In genomic region chr7:149742075-149742701, GRCh38 we compare ENCODE assay signal across 8 cellular contexts. TPM values are rescaled to one million over a fixed set of nuclear protein-coding genes. Genes with fewer than 3 reads are reported as not detected.
DNase-seq lines count a peak whose midpoint lies in the region; ATAC-seq and TF ChIP-seq lines count a peak whose summit lies in the region.

No MANE protein-coding gene starts in this region.

- peaks cover 44% of the 10 kb centered on the region for H3K27me3 Mint-ChIP-seq in activated T-helper 2 cell treated with anti-CD3 and anti-CD28 coated beads, Interferon-gamma antibody, Interleukin-2, Interleukin-4, amounts not matched to agents 10 μg/mL and 5 μg/mL and 100 μg/mL, durations not matched to agents 14 hours and 24 hours and 36 hours (ENCODE audit: low read depth)
- H3K27me3 Mint-ChIP-seq in neural crest cell (ENCODE audit: low read depth): peaks cover 22% of the 10 kb centered on the region
- peaks cover 42% of the 10 kb centered on the region for H3K27me3 Mint-ChIP-seq in stimulated activated naive CD8-positive, alpha-beta T cell treated with anti-CD3 and anti-CD28 coated beads, Interleukin-15, Interleukin-2, amounts not matched to agents 100 ng/mL and 50 ng/mL, for 24 hours

- peak; percentile 76 for ATAC-seq in GM19463 (IDR thresholded peaks at IDR 0.05; ENCODE audit: unreplicated experiment)
- ATAC-seq in foreskin keratinocyte: peak; percentile 83

- no peak overlapping the region for H3K27ac ChIP-seq in foreskin keratinocyte

- intact Hi-C loops in activated T-helper 2 cell treated with anti-CD3 and anti-CD28 coated beads, Interferon-gamma antibody, Interleukin-2, Interleukin-4, amounts not matched to agents 10 μg/mL and 5 μg/mL and 100 μg/mL, durations not matched to agents 14 hours and 24 hours and 36 hours (cut with micrococcal nuclease): loop anchor here (1.0 kb wide), 2 partner anchors 73 to 80 kb away; no protein-coding TSS in a partner anchor

- peak; percentile 80 for TF ChIP-seq CTCF in foreskin keratinocyte (conservative IDR thresholded peaks at IDR 0.05)
- peak; percentile 96 for TF ChIP-seq CTCF in neural crest cell (conservative IDR thresholded peaks at IDR 0.05)

- peaks cover 20% of the 10 kb centered on the region for H3K27me3 ChIP-seq in foreskin keratinocyte

- no peaks in the 10 kb centered on the region for H3K9me3 Mint-ChIP-seq in activated T-helper 2 cell treated with anti-CD3 and anti-CD28 coated beads, Interferon-gamma antibody, Interleukin-2, Interleukin-4, amounts not matched to agents 10 μg/mL and 5 μg/mL and 100 μg/mL, durations not matched to agents 14 hours and 24 hours and 36 hours
- no peaks in the 10 kb centered on the region for H3K9me3 Mint-ChIP-seq in neural crest cell
- H3K9me3 Mint-ChIP-seq in stimulated activated naive CD8-positive, alpha-beta T cell treated with anti-CD3 and anti-CD28 coated beads, Interleukin-15, Interleukin-2, amounts not matched to agents 100 ng/mL and 50 ng/mL, for 24 hours: no peaks in the 10 kb centered on the region

- TF ChIP-seq RAD21 in Ishikawa (IDR thresholded peaks at IDR 0.05; ENCODE audit: low read depth): peak; percentile 85

- no peak for TF ChIP-seq EP300 in Ishikawa (IDR thresholded peaks at IDR 0.05; ENCODE audit: borderline replicate concordance)

- H3K4me1 Mint-ChIP-seq in activated T-helper 2 cell treated with anti-CD3 and anti-CD28 coated beads, Interferon-gamma antibody, Interleukin-2, Interleukin-4, amounts not matched to agents 10 μg/mL and 5 μg/mL and 100 μg/mL, durations not matched to agents 14 hours and 24 hours and 36 hours (ENCODE audit: low read depth): peaks cover 11% of the 10 kb centered on the region
- peaks cover 8% of the 10 kb centered on the region for H3K4me1 Mint-ChIP-seq in neural crest cell
- peaks cover 8% of the 10 kb centered on the region for H3K4me1 Mint-ChIP-seq in stimulated activated naive CD8-positive, alpha-beta T cell treated with anti-CD3 and anti-CD28 coated beads, Interleukin-15, Interleukin-2, amounts not matched to agents 100 ng/mL and 50 ng/mL, for 24 hours (ENCODE audit: low read depth)

- peak in 12 of 14 donors; percentile 17 to 72 (median 54) for DNase-seq in C1 segment of cervical spinal cord (lab: John Stamatoyannopoulos, UW)
- peak; percentile 82 for DNase-seq in RKO (ENCODE audit: low spot score)
- peak; percentile 48 for DNase-seq in activated T-helper 2 cell treated with anti-CD3 and anti-CD28 coated beads, Interferon-gamma antibody, Interleukin-2, Interleukin-4, amounts not matched to agents 10 μg/mL and 5 μg/mL and 100 μg/mL, durations not matched to agents 14 hours and 24 hours and 36 hours (ENCODE audit: low spot score)
- peak in 1 of 2 donors; percentile 40 for DNase-seq in foreskin keratinocyte
- DNase-seq in neural crest cell (ENCODE audit: low read depth, low spot score): peak; percentile 85

- no peaks in the 10 kb centered on the region for H3K36me3 Mint-ChIP-seq in activated T-helper 2 cell treated with anti-CD3 and anti-CD28 coated beads, Interferon-gamma antibody, Interleukin-2, Interleukin-4, amounts not matched to agents 10 μg/mL and 5 μg/mL and 100 μg/mL, durations not matched to agents 14 hours and 24 hours and 36 hours (ENCODE audit: low read depth)
- H3K36me3 Mint-ChIP-seq in neural crest cell (ENCODE audit: low read depth): no peaks in the 10 kb centered on the region
- no peaks in the 10 kb centered on the region for H3K36me3 Mint-ChIP-seq in stimulated activated naive CD8-positive, alpha-beta T cell treated with anti-CD3 and anti-CD28 coated beads, Interleukin-15, Interleukin-2, amounts not matched to agents 100 ng/mL and 50 ng/mL, for 24 hours (ENCODE audit: low read depth)

- H3K4me1 ChIP-seq in foreskin keratinocyte: no peaks in the 10 kb centered on the region

- H3K27ac Mint-ChIP-seq in activated T-helper 2 cell treated with anti-CD3 and anti-CD28 coated beads, Interferon-gamma antibody, Interleukin-2, Interleukin-4, amounts not matched to agents 10 μg/mL and 5 μg/mL and 100 μg/mL, durations not matched to agents 14 hours and 24 hours and 36 hours: no peak overlapping the region
- H3K27ac Mint-ChIP-seq in neural crest cell (ENCODE audit: unreplicated experiment): no peak overlapping the region
- H3K27ac Mint-ChIP-seq in stimulated activated naive CD8-positive, alpha-beta T cell treated with anti-CD3 and anti-CD28 coated beads, Interleukin-15, Interleukin-2, amounts not matched to agents 100 ng/mL and 50 ng/mL, for 24 hours: no peak overlapping the region

- peak overlapping the region; percentile 71 for H3K4me3 Mint-ChIP-seq in activated T-helper 2 cell treated with anti-CD3 and anti-CD28 coated beads, Interferon-gamma antibody, Interleukin-2, Interleukin-4, amounts not matched to agents 10 μg/mL and 5 μg/mL and 100 μg/mL, durations not matched to agents 14 hours and 24 hours and 36 hours (ENCODE audit: low read depth)
- peak overlapping the region; percentile 60 for H3K4me3 Mint-ChIP-seq in neural crest cell
- peak overlapping the region; percentile 69 for H3K4me3 Mint-ChIP-seq in stimulated activated naive CD8-positive, alpha-beta T cell treated with anti-CD3 and anti-CD28 coated beads, Interleukin-15, Interleukin-2, amounts not matched to agents 100 ng/mL and 50 ng/mL, for 24 hours

TF ChIP-seq in Ishikawa, 13 proteins besides CTCF, POLR2A, EP300 and RAD21:
- TF ChIP-seq MAX (IDR thresholded peaks at IDR 0.05) (no peak), CEBPB (IDR thresholded peaks at IDR 0.05) (no peak), USF1 (IDR thresholded peaks at IDR 0.05) (no peak), TCF12 (IDR thresholded peaks at IDR 0.05; ENCODE audit: low read depth) (no peak), YY1 (IDR thresholded peaks at IDR 0.05; ENCODE audit: low read depth) (no peak), EGR1 (IDR thresholded peaks at IDR 0.05) (no peak), ZBTB7A (IDR thresholded peaks at IDR 0.05; ENCODE audit: low read depth) (peak; percentile 93), FOXM1 (IDR thresholded peaks at IDR 0.05; ENCODE audit: borderline replicate concordance, low read depth) (no peak), NFIC (IDR thresholded peaks at IDR 0.05) (no peak), TEAD4 (IDR thresholded peaks at IDR 0.05) (0 out of 2 replicates have a peak, but pooled peaks have one; percentile 6)

RNA-seq across cellular contexts. Expression of gene ZNF467, which starts 31.2 kb away (rescaled TPM):
- total RNA-seq in activated T-helper 2 cell treated with anti-CD3 and anti-CD28 coated beads, Interferon-gamma antibody, Interleukin-2, Interleukin-4, amounts not matched to agents 10 μg/mL and 5 μg/mL and 100 μg/mL, durations not matched to agents 14 hours and 24 hours and 36 hours: not detected in 2 replicates
- total RNA-seq in foreskin keratinocyte (0.35 and 0.48 TPM in 2 replicates), neural crest cell (1.9 and 2.3 TPM in 2 replicates)
- polyA plus RNA-seq in foreskin keratinocyte: 0.48 and 0.66 TPM in 2 replicates
